In genomic region chrX:1248381-1249061, GRCh38 we compare ENCODE assay signal across 1 cellular context.
TF ChIP-seq lines count a peak whose summit lies in the region.

No MANE protein-coding gene starts in this region.

TF ChIP-seq in GM12878, 131 proteins besides CTCF, POLR2A, EP300 and RAD21 (continued from another document):
- no peak for TF ChIP-seq BCLAF1 (IDR thresholded peaks at IDR 0.05)
- no peak for TF ChIP-seq NFIC (IDR thresholded peaks at IDR 0.05; ENCODE audit: low read depth, low read length)
- TF ChIP-seq, protein P1, sequence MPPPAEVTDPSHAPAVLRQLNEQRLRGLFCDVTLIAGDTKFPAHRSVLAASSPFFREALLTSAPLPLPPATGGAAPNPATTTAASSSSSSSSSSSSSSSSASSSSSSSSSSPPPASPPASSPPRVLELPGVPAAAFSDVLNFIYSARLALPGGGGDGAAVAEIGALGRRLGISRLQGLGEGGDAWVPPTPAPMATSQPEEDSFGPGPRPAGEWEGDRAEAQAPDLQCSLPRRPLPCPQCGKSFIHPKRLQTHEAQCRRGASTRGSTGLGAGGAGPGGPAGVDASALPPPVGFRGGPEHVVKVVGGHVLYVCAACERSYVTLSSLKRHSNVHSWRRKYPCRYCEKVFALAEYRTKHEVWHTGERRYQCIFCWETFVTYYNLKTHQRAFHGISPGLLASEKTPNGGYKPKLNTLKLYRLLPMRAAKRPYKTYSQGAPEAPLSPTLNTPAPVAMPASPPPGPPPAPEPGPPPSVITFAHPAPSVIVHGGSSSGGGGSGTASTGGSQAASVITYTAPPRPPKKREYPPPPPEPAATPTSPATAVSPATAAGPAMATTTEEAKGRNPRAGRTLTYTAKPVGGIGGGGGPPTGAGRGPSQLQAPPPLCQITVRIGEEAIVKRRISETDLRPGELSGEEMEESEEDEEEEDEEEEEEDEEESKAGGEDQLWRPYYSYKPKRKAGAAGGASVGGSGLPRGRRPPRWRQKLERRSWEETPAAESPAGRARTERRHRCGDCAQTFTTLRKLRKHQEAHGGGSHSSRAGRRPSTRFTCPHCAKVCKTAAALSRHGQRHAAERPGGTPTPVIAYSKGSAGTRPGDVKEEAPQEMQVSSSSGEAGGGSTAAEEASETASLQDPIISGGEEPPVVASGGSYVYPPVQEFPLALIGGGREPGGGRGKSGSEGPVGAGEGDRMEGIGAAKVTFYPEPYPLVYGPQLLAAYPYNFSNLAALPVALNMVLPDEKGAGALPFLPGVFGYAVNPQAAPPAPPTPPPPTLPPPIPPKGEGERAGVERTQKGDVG (CRISPR knock-in tag; IDR thresholded peaks at IDR 0.05): no peak
- TF ChIP-seq, protein P2, sequence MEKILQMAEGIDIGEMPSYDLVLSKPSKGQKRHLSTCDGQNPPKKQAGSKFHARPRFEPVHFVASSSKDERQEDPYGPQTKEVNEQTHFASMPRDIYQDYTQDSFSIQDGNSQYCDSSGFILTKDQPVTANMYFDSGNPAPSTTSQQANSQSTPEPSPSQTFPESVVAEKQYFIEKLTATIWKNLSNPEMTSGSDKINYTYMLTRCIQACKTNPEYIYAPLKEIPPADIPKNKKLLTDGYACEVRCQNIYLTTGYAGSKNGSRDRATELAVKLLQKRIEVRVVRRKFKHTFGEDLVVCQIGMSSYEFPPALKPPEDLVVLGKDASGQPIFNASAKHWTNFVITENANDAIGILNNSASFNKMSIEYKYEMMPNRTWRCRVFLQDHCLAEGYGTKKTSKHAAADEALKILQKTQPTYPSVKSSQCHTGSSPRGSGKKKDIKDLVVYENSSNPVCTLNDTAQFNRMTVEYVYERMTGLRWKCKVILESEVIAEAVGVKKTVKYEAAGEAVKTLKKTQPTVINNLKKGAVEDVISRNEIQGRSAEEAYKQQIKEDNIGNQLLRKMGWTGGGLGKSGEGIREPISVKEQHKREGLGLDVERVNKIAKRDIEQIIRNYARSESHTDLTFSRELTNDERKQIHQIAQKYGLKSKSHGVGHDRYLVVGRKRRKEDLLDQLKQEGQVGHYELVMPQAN (conservative IDR thresholded peaks at IDR 0.05): no peak
- TF ChIP-seq SUPT20H (IDR thresholded peaks at IDR 0.05; ENCODE audit: borderline replicate concordance, control insufficient read depth, low read depth, low read length): no peak
- TF ChIP-seq SPI1 (IDR thresholded peaks at IDR 0.05; ENCODE audit: borderline replicate concordance, insufficient read depth, low read depth, low read length): no peak
- TF ChIP-seq ZNF384 (IDR thresholded peaks at IDR 0.05; ENCODE audit: borderline replicate concordance, low read depth, low read length): no peak
- no peak for TF ChIP-seq IKZF2 (IDR thresholded peaks at IDR 0.05)
- TF ChIP-seq ATF3 (IDR thresholded peaks at IDR 0.05; ENCODE audit: borderline replicate concordance, extremely low read depth, low read depth, low read length): no peak
- no peak for TF ChIP-seq MXI1 (IDR thresholded peaks at IDR 0.05; ENCODE audit: low read depth, low read length)
- no peak for TF ChIP-seq SIX5 (IDR thresholded peaks at IDR 0.05; ENCODE audit: low read depth, low read length, severe bottlenecking)
- TF ChIP-seq, protein P3, sequence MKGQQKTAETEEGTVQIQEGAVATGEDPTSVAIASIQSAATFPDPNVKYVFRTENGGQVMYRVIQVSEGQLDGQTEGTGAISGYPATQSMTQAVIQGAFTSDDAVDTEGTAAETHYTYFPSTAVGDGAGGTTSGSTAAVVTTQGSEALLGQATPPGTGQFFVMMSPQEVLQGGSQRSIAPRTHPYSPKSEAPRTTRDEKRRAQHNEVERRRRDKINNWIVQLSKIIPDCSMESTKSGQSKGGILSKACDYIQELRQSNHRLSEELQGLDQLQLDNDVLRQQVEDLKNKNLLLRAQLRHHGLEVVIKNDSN (IDR thresholded peaks at IDR 0.05; ENCODE audit: borderline replicate concordance, extremely low read length, insufficient read depth, low read depth, low read length): no peak
- TF ChIP-seq RAD51 (IDR thresholded peaks at IDR 0.05): no peak
